Comparison of ENCODE assay signal across 30 cellular contexts in genomic region chr22:27264184-27264583, GRCh38.
"Had no signal": no experiment of that assay in that cellular context is flagged by ENCODE, and none has a peak within 500 bp of the region (broad histone marks: within the 10 kb centered on the region; RNA-seq: fewer than 3 reads in every experiment).

No MANE protein-coding gene starts in this region.

- H3K4me3 Mint-ChIP-seq: activated CD4-positive, alpha-beta memory T cell treated with anti-CD3 and anti-CD28 coated beads for 36 hours; activated CD4-positive, alpha-beta T cell treated with anti-CD3 and anti-CD28 coated beads for 36 hours; activated CD4-positive, alpha-beta T cell treated with anti-CD3 and anti-CD28 coated beads, Interleukin-2, amount 10 ng/mL, durations not matched to agents 24 days and 14 days; activated CD8-positive, alpha-beta memory T cell treated with anti-CD3 and anti-CD28 coated beads, Interleukin-2, amount 10 ng/mL, durations not matched to agents 7 days and 5 days; activated CD8-positive, alpha-beta T cell treated with anti-CD3 and anti-CD28 coated beads, Interleukin-2, amount 10 ng/mL, durations not matched to agents 7 days and 5 days; activated naive CD4-positive, alpha-beta T cell treated with anti-CD3 and anti-CD28 coated beads, Interleukin-2, amount 10 ng/mL, durations not matched to agents 7 days and 5 days; activated naive CD8-positive, alpha-beta T cell treated with anti-CD3 and anti-CD28 coated beads, Interleukin-2, amount 10 ng/mL, durations not matched to agents 7 days and 5 days; activated T-helper 1 cell treated with anti-CD3 and anti-CD28 coated beads, Interleukin-12 subunit alpha, Interleukin-12 subunit beta, Interleukin-2, Interleukin-4 antibody, amounts not matched to agents 30 ng/mL and 10 ng/mL and 1 ng/mL, durations not matched to agents 14 hours and 24 hours and 36 hours; brain; endodermal cell had no signal

- H3K27me3 ChIP-seq: ascending aorta, cardiac muscle cell, colonic mucosa had no signal

- H3K27ac Mint-ChIP-seq: activated CD4-positive, alpha-beta memory T cell treated with anti-CD3 and anti-CD28 coated beads for 36 hours; activated CD4-positive, alpha-beta T cell treated with anti-CD3 and anti-CD28 coated beads for 36 hours; activated CD4-positive, alpha-beta T cell treated with anti-CD3 and anti-CD28 coated beads, Interleukin-2, amount 10 ng/mL, durations not matched to agents 24 days and 14 days; activated CD8-positive, alpha-beta memory T cell treated with anti-CD3 and anti-CD28 coated beads, Interleukin-2, amount 10 ng/mL, durations not matched to agents 7 days and 5 days; activated CD8-positive, alpha-beta T cell treated with anti-CD3 and anti-CD28 coated beads, Interleukin-2, amount 10 ng/mL, durations not matched to agents 7 days and 5 days; activated naive CD4-positive, alpha-beta T cell treated with anti-CD3 and anti-CD28 coated beads, Interleukin-2, amount 10 ng/mL, durations not matched to agents 7 days and 5 days; activated naive CD4-positive, alpha-beta T cell treated with anti-CD3 and anti-CD28 coated beads, Interleukin-2, amount 50 U/mL, for 72 hours; activated naive CD8-positive, alpha-beta T cell treated with anti-CD3 and anti-CD28 coated beads, Interleukin-2, amount 10 ng/mL, durations not matched to agents 7 days and 5 days; activated T-helper 1 cell treated with anti-CD3 and anti-CD28 coated beads, Interleukin-12 subunit alpha, Interleukin-12 subunit beta, Interleukin-2, Interleukin-4 antibody, amounts not matched to agents 30 ng/mL and 10 ng/mL and 1 ng/mL, durations not matched to agents 14 hours and 24 hours and 36 hours; activated T-helper 2 cell treated with anti-CD3 and anti-CD28 coated beads, Interferon-gamma antibody, Interleukin-2, Interleukin-4, amounts not matched to agents 10 μg/mL and 5 μg/mL and 100 μg/mL, durations not matched to agents 14 hours and 24 hours and 36 hours; endodermal cell had no signal

- H3K9me3 Mint-ChIP-seq: activated CD4-positive, alpha-beta memory T cell treated with anti-CD3 and anti-CD28 coated beads for 36 hours; activated naive CD4-positive, alpha-beta T cell treated with anti-CD3 and anti-CD28 coated beads, Interleukin-2, amount 10 ng/mL, durations not matched to agents 7 days and 5 days; endodermal cell had no signal

- H3K4me1 Mint-ChIP-seq: activated CD4-positive, alpha-beta T cell treated with anti-CD3 and anti-CD28 coated beads for 36 hours; activated CD4-positive, alpha-beta T cell treated with anti-CD3 and anti-CD28 coated beads, Interleukin-2, amount 10 ng/mL, durations not matched to agents 24 days and 14 days; activated CD8-positive, alpha-beta memory T cell treated with anti-CD3 and anti-CD28 coated beads, Interleukin-2, amount 10 ng/mL, durations not matched to agents 7 days and 5 days; activated naive CD4-positive, alpha-beta T cell treated with anti-CD3 and anti-CD28 coated beads, Interleukin-2, amount 10 ng/mL, durations not matched to agents 7 days and 5 days; activated naive CD8-positive, alpha-beta T cell treated with anti-CD3 and anti-CD28 coated beads, Interleukin-2, amount 10 ng/mL, durations not matched to agents 7 days and 5 days; endodermal cell had no signal

- H3K9me3 ChIP-seq: ascending aorta, breast epithelium, colonic mucosa had no signal

- DNase-seq: activated CD4-positive, alpha-beta memory T cell treated with anti-CD3 and anti-CD28 coated beads for 36 hours; activated CD4-positive, alpha-beta T cell treated with anti-CD3 and anti-CD28 coated beads for 36 hours; activated CD4-positive, alpha-beta T cell treated with anti-CD3 and anti-CD28 coated beads, Interleukin-2, amount 10 ng/mL, durations not matched to agents 24 days and 14 days; activated CD4-positive, CD25-positive, alpha-beta regulatory T cell; activated CD4-positive, CD25-positive, alpha-beta regulatory T cell treated with anti-CD3 and anti-CD28 coated beads, Interleukin-2, amount 50 U/mL, for 72 hours; activated CD8-positive, alpha-beta memory T cell treated with anti-CD3 and anti-CD28 coated beads, Interleukin-2, amount 10 ng/mL, durations not matched to agents 7 days and 5 days; activated CD8-positive, alpha-beta memory T cell treated with anti-CD3 and anti-CD28 coated beads, Interleukin-2, amount 50 U/mL, for 4 hours; activated CD8-positive, alpha-beta T cell treated with anti-CD3 and anti-CD28 coated beads, Interleukin-2, amount 10 ng/mL, durations not matched to agents 7 days and 5 days; activated effector memory CD4-positive, alpha-beta T cell treated with anti-CD3 and anti-CD28 coated beads, Interleukin-2, amount 50 U/mL, for 16 hours; activated naive CD4-positive, alpha-beta T cell; activated naive CD4-positive, alpha-beta T cell treated with anti-CD3 and anti-CD28 coated beads, Interleukin-2, amount 10 ng/mL, durations not matched to agents 7 days and 5 days; activated naive CD8-positive, alpha-beta T cell treated with anti-CD3 and anti-CD28 coated beads, Interleukin-2, amount 10 ng/mL, durations not matched to agents 7 days and 5 days; activated T-cell treated with anti-CD3 and anti-CD28 coated beads, Interleukin-2, amount 50 U/mL, for 1 hour; activated T-cell treated with anti-CD3 and anti-CD28 coated beads, Interleukin-2, amount 50 U/mL, for 48 hours; central memory CD4-positive, alpha-beta T cell; cerebellar nuclear complex; colonic mucosa; effector CD8-positive, alpha-beta T cell; endodermal cell; foreskin fibroblast; head of caudate nucleus; T-helper 2 cell had no signal

- H3K27ac ChIP-seq: ascending aorta, breast epithelium, cardiac muscle cell, colonic mucosa had no signal

- H3K4me1 ChIP-seq: ascending aorta, breast epithelium, colonic mucosa had no signal

- H3K4me3 ChIP-seq: ascending aorta, breast epithelium, cardiac muscle cell, colonic mucosa had no signal

- H3K36me3 ChIP-seq: ascending aorta, breast epithelium, cardiac muscle cell, colonic mucosa had no signal

- FAIRE-seq: frontal cortex had no signal

- H3K36me3 Mint-ChIP-seq: activated CD4-positive, alpha-beta memory T cell treated with anti-CD3 and anti-CD28 coated beads for 36 hours; activated CD8-positive, alpha-beta memory T cell treated with anti-CD3 and anti-CD28 coated beads, Interleukin-2, amount 10 ng/mL, durations not matched to agents 7 days and 5 days; activated naive CD4-positive, alpha-beta T cell treated with anti-CD3 and anti-CD28 coated beads, Interleukin-2, amount 10 ng/mL, durations not matched to agents 7 days and 5 days; activated naive CD8-positive, alpha-beta T cell treated with anti-CD3 and anti-CD28 coated beads, Interleukin-2, amount 10 ng/mL, durations not matched to agents 7 days and 5 days; brain had no signal

- H3K27me3 Mint-ChIP-seq: activated CD4-positive, alpha-beta T cell treated with anti-CD3 and anti-CD28 coated beads, Interleukin-2, amount 10 ng/mL, durations not matched to agents 24 days and 14 days; activated CD8-positive, alpha-beta memory T cell treated with anti-CD3 and anti-CD28 coated beads, Interleukin-2, amount 10 ng/mL, durations not matched to agents 7 days and 5 days; activated naive CD4-positive, alpha-beta T cell treated with anti-CD3 and anti-CD28 coated beads, Interleukin-2, amount 10 ng/mL, durations not matched to agents 7 days and 5 days; activated naive CD8-positive, alpha-beta T cell treated with anti-CD3 and anti-CD28 coated beads, Interleukin-2, amount 10 ng/mL, durations not matched to agents 7 days and 5 days had no signal
